Comparison of ENCODE assay signal across 11 cellular contexts in the genomic region with DNA sequence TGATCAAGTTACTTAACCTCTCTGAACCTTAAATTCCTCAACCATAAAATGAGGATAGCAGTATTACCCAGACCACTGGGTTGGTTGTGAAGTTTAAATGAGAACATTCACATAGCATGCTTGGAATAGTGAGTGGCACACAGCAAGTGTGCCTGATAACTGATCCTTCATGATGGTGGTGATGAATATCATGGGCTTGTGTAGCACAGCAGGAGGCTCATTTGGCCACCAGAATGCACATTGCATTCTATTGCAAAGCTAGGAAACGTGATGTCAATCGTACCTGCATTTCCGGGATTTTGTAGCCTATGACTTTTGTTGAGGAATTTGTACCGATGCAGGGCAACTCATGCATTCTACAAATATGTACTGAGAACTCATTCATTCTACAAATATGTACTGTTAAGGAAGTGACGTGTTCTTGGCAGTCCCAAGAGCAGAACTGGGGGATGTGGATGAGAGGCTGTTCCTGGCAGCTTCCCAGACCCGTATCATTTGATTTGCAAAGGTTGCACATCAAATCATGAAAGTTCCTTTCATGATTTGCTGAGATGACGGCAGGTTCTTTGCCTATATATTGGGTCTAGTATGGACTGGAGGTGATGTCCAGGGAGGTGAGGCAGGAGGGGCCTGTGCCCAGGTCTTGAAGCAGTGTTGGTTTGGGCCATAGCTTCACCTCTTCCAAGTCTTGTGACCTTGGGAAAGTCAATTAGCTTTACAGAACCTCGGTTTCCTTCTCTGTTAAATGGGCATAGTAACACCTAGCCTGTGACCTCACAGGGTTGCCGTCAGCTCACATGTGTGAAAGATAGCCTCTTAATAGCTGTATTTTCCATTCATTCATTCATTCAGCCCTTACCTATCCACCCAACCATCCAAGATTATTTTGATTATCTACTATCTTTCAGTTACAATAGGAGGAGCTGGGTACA.
DNase-seq lines count a peak whose midpoint lies in the region; ATAC-seq and TF ChIP-seq lines count a peak whose summit lies in the region.
"Had no signal": no experiment of that assay in that cellular context is flagged by ENCODE, and none has a peak within 500 bp of the region (broad histone marks: within the 10 kb centered on the region; RNA-seq: fewer than 3 reads in every experiment).

No MANE protein-coding gene starts in this region.

- H3K27ac Mint-ChIP-seq in activated CD4-positive, alpha-beta T cell treated with anti-CD3 and anti-CD28 coated beads, Interleukin-2, amount 10 ng/mL, durations not matched to agents 24 days and 14 days: peak overlapping the region; percentile 25
- peak overlapping the region in 1 of 2 donors; percentile 30 for H3K27ac Mint-ChIP-seq in activated naive CD4-positive, alpha-beta T cell treated with anti-CD3 and anti-CD28 coated beads, Interleukin-2, amount 50 U/mL, for 72 hours
- H3K27ac Mint-ChIP-seq in activated naive CD4-positive, alpha-beta T cell treated with anti-CD3 and anti-CD28 coated beads for 36 hours: no peak overlapping the region
- H3K27ac Mint-ChIP-seq: B cell had no signal

- no peaks in the 10 kb centered on the region for H3K27me3 Mint-ChIP-seq in activated CD4-positive, alpha-beta T cell treated with anti-CD3 and anti-CD28 coated beads, Interleukin-2, amount 10 ng/mL, durations not matched to agents 24 days and 14 days
- H3K27me3 Mint-ChIP-seq in activated naive CD4-positive, alpha-beta T cell treated with anti-CD3 and anti-CD28 coated beads for 36 hours (ENCODE audit: low read depth): no peaks in the 10 kb centered on the region

- H3K9me3 ChIP-seq in upper lobe of left lung: no peaks in the 10 kb centered on the region

- CTCF ChIA-PET in activated naive CD4-positive, alpha-beta T cell treated with anti-CD3 and anti-CD28 coated beads for 36 hours (lab: Charles Lee): interaction anchor here (1.0 kb wide), 1 partner anchor 14 kb away, joined by 5 read pairs; no protein-coding TSS in a partner anchor

- H3K36me3 ChIP-seq in upper lobe of left lung: no peaks in the 10 kb centered on the region

- DNase-seq in activated CD4-positive, alpha-beta T cell treated with anti-CD3 and anti-CD28 coated beads, Interleukin-2, amount 10 ng/mL, durations not matched to agents 24 days and 14 days: no peak
- DNase-seq in activated CD4-positive, alpha-beta T cell treated with anti-CD3 and anti-CD28 coated beads, Interleukin-2, amount 50 U/mL, for 48 hours: no peak
- peak; percentile 92 for DNase-seq in astrocyte of the hippocampus (ENCODE audit: low read depth, low spot score)
- peak; percentile 94 for DNase-seq in kidney glomerular epithelial cell (lab: John Stamatoyannopoulos, UW)
- no peak for DNase-seq in upper lobe of left lung
- no peak for DNase-seq in activated naive CD4-positive, alpha-beta T cell treated with anti-CD3 and anti-CD28 coated beads, Interleukin-2, amount 50 U/mL, for 72 hours (ENCODE audit: low spot score in 2 of 2)
- no peak for DNase-seq in occipital lobe (lab: John Stamatoyannopoulos, UW)
- DNase-seq in activated naive CD4-positive, alpha-beta T cell treated with anti-CD3 and anti-CD28 coated beads for 36 hours: no peak
- DNase-seq: effector memory CD4-positive, alpha-beta T cell; stimulated activated CD4-positive, alpha-beta T cell treated with anti-CD3 and anti-CD28 coated beads, Interleukin-15, amount 100 ng/mL, for 24 hours had no signal

- no peaks in the 10 kb centered on the region for H3K27me3 ChIP-seq in upper lobe of left lung

- no peak for TF ChIP-seq CTCF in upper lobe of left lung (IDR thresholded peaks at IDR 0.05)

- no peak overlapping the region for H3K4me3 Mint-ChIP-seq in activated CD4-positive, alpha-beta T cell treated with anti-CD3 and anti-CD28 coated beads, Interleukin-2, amount 10 ng/mL, durations not matched to agents 24 days and 14 days
- no peak overlapping the region for H3K4me3 Mint-ChIP-seq in activated naive CD4-positive, alpha-beta T cell treated with anti-CD3 and anti-CD28 coated beads for 36 hours
- H3K4me3 Mint-ChIP-seq: B cell had no signal

- no peak overlapping the region for H3K4me3 ChIP-seq in upper lobe of left lung

- H3K27ac ChIP-seq in upper lobe of left lung: peak overlapping the region in 3 of 4 donors; percentile 58 to 61 (median 59)

- peaks cover 38% of the 10 kb centered on the region for H3K4me1 Mint-ChIP-seq in activated CD4-positive, alpha-beta T cell treated with anti-CD3 and anti-CD28 coated beads, Interleukin-2, amount 10 ng/mL, durations not matched to agents 24 days and 14 days
- peaks cover 14% of the 10 kb centered on the region for H3K4me1 Mint-ChIP-seq in activated naive CD4-positive, alpha-beta T cell treated with anti-CD3 and anti-CD28 coated beads for 36 hours (ENCODE audit: low read depth)

- H3K36me3 Mint-ChIP-seq in activated CD4-positive, alpha-beta T cell treated with anti-CD3 and anti-CD28 coated beads, Interleukin-2, amount 10 ng/mL, durations not matched to agents 24 days and 14 days (ENCODE audit: low read depth): no peaks in the 10 kb centered on the region
- no peaks in the 10 kb centered on the region for H3K36me3 Mint-ChIP-seq in activated naive CD4-positive, alpha-beta T cell treated with anti-CD3 and anti-CD28 coated beads, Interleukin-2, amount 50 U/mL, for 72 hours
- H3K36me3 Mint-ChIP-seq in activated naive CD4-positive, alpha-beta T cell treated with anti-CD3 and anti-CD28 coated beads for 36 hours (ENCODE audit: low read depth): no peaks in the 10 kb centered on the region

- peaks cover 15 to 24% (median 20%) of the 10 kb centered on the region in 4 donors for H3K4me1 ChIP-seq in upper lobe of left lung

- ATAC-seq in upper lobe of left lung (ENCODE audit: low FRiP score in 2 of 2): peak; percentile 32 to 53
- no peak for ATAC-seq in activated naive CD4-positive, alpha-beta T cell treated with anti-CD3 and anti-CD28 coated beads, Interleukin-2, amount 50 U/mL, for 72 hours

- 54 to 58% methylated on average over 9 of the region's 9 CpGs for WGBS in upper lobe of left lung, 2 donors

- TF ChIP-seq POLR2A in upper lobe of left lung (IDR thresholded peaks at IDR 0.05): no peak

- intact Hi-C loops in activated CD4-positive, alpha-beta T cell treated with anti-CD3 and anti-CD28 coated beads, Interleukin-2, amount 10 ng/mL, durations not matched to agents 24 days and 14 days (cut with micrococcal nuclease): no loop called here
- intact Hi-C loops in activated naive CD4-positive, alpha-beta T cell treated with anti-CD3 and anti-CD28 coated beads for 36 hours (cut with micrococcal nuclease): no loop called here

- H3K9me3 Mint-ChIP-seq in activated CD4-positive, alpha-beta T cell treated with anti-CD3 and anti-CD28 coated beads, Interleukin-2, amount 10 ng/mL, durations not matched to agents 24 days and 14 days: no peaks in the 10 kb centered on the region
- H3K9me3 Mint-ChIP-seq in activated naive CD4-positive, alpha-beta T cell treated with anti-CD3 and anti-CD28 coated beads, Interleukin-2, amount 50 U/mL, for 72 hours: peaks cover 0 to 5% of the 10 kb centered on the region in 2 donors
- no peaks in the 10 kb centered on the region for H3K9me3 Mint-ChIP-seq in activated naive CD4-positive, alpha-beta T cell treated with anti-CD3 and anti-CD28 coated beads for 36 hours

- TF ChIP-seq EP300 in upper lobe of left lung (IDR thresholded peaks at IDR 0.05): peak in 1 of 4 donors; percentile 18

Comparison
In these comparisons a context has a peak if more than half of its experiments do, and no peak if none do; other contexts are left out.
1. DNase-seq: peak in astrocyte of the hippocampus (single experiment) and kidney glomerular epithelial cell (single experiment); none in activated CD4-positive, alpha-beta T cell treated with anti-CD3 and anti-CD28 coated beads, Interleukin-2, amount 10 ng/mL, durations not matched to agents 24 days and 14 days (single experiment), activated CD4-positive, alpha-beta T cell treated with anti-CD3 and anti-CD28 coated beads, Interleukin-2, amount 50 U/mL, for 48 hours (0 of 2), upper lobe of left lung (0 of 2), activated naive CD4-positive, alpha-beta T cell treated with anti-CD3 and anti-CD28 coated beads, Interleukin-2, amount 50 U/mL, for 72 hours (0 of 2), occipital lobe (single experiment) and activated naive CD4-positive, alpha-beta T cell treated with anti-CD3 and anti-CD28 coated beads for 36 hours (single experiment).
2. ATAC-seq: peak in upper lobe of left lung (2 of 2); none in activated naive CD4-positive, alpha-beta T cell treated with anti-CD3 and anti-CD28 coated beads, Interleukin-2, amount 50 U/mL, for 72 hours (0 of 2).